8 cellular contexts compared by ENCODE assay signal in genomic region chr1:150568567-150568966, GRCh38. TPM values are rescaled to one million over a fixed set of nuclear protein-coding genes. Genes with fewer than 3 reads are reported as not detected.
DNase-seq lines count a peak whose midpoint lies in the region; ATAC-seq and TF ChIP-seq lines count a peak whose summit lies in the region.

No MANE protein-coding gene starts in this region.

- no peaks in the 10 kb centered on the region for H3K9me3 ChIP-seq in WERI-Rb-1 (ENCODE audit: severe bottlenecking)
- no peaks in the 10 kb centered on the region for H3K9me3 ChIP-seq in right cardiac atrium (ENCODE audit: control insufficient read depth, low read length)
- H3K9me3 ChIP-seq in smooth muscle cell (replicated peaks; ENCODE audit: low read depth), result no peaks in the 10 kb centered on the region

- peaks cover 59% of the 10 kb centered on the region for H3K27me3 Mint-ChIP-seq in GM23338 (ENCODE audit: insufficient read depth, low read depth, poor library complexity)

- TF ChIP-seq CTCF in GM23338 (conservative IDR thresholded peaks at IDR 0.05; ENCODE audit: low read depth in 2 of 2) (no peak), WERI-Rb-1 (IDR thresholded peaks at IDR 0.05; ENCODE audit: low read depth, low read length) (no peak), smooth muscle cell (IDR thresholded peaks at IDR 0.05; ENCODE audit: borderline replicate concordance, insufficient read depth, poor library complexity, severe bottlenecking) (no peak)

- peaks cover 39% of the 10 kb centered on the region for H3F3A ChIP-seq in GM23338 (replicated peaks; ENCODE audit: low read depth)
- H3F3A ChIP-seq in smooth muscle cell (ENCODE audit: low read depth), result peaks cover 64% of the 10 kb centered on the region

- intact Hi-C loops in right cardiac atrium (cut with DNase I), result loop anchor here in 1 of 4 donors (10.0 kb wide), 1 partner anchor 56 kb away; the partner anchor contains the start of gene ENSA

- H3K4me1 Mint-ChIP-seq in GM23338, result peaks cover 66% of the 10 kb centered on the region

- H3K27me3 ChIP-seq in GM23338 (ENCODE audit: insufficient read depth), result no peaks in the 10 kb centered on the region
- H3K27me3 ChIP-seq in WERI-Rb-1 (ENCODE audit: insufficient read depth, low read depth, severe bottlenecking), result no peaks in the 10 kb centered on the region
- no peaks in the 10 kb centered on the region for H3K27me3 ChIP-seq in right cardiac atrium (ENCODE audit: control insufficient read depth, insufficient read depth)
- H3K27me3 ChIP-seq in smooth muscle cell (ENCODE audit: low read depth), result no peaks in the 10 kb centered on the region

- no peaks in the 10 kb centered on the region for H3K9me3 Mint-ChIP-seq in GM23338

- H3K4me3 ChIP-seq in GM23338, result peak overlapping the region; percentile 31
- H3K4me3 ChIP-seq in WERI-Rb-1 (ENCODE audit: low read depth, low read length), result no peak overlapping the region
- H3K4me3 ChIP-seq in right cardiac atrium (ENCODE audit: low read length), result no peak overlapping the region
- H3K4me3 ChIP-seq in smooth muscle cell, result peak overlapping the region; percentile 34

- ATAC-seq in GM23338 (peak; percentile 1; the same call in 2 of the 3 replicates), right cardiac atrium (peak in 1 of 2 donors; percentile 6), GM19035 (IDR thresholded peaks at IDR 0.05; ENCODE audit: unreplicated experiment) (no peak)

- H3K27ac ChIP-seq in GM23338 (ENCODE audit: low read depth) (peak overlapping the region; percentile 100), WERI-Rb-1 (peak overlapping the region; percentile 35; the same call in 1 of the 2 replicates), right cardiac atrium (ENCODE audit: low read length) (peak overlapping the region; percentile 93), smooth muscle cell (ENCODE audit: low read depth) (peak overlapping the region; percentile 96)

- H3K79me2 ChIP-seq in GM23338 (replicated peaks; ENCODE audit: insufficient read depth) (peaks cover 58% of the 10 kb centered on the region), smooth muscle cell (ENCODE audit: low read depth) (peaks cover 60% of the 10 kb centered on the region)

- H3K4me2 ChIP-seq in GM23338, result peak overlapping the region; percentile 58
- H3K4me2 ChIP-seq in smooth muscle cell, result peak overlapping the region; percentile 78

- H3K4me3 Mint-ChIP-seq in GM23338, result peak overlapping the region; percentile 61

- peak overlapping the region; percentile 97 for H3K27ac Mint-ChIP-seq in GM23338

- H4K20me1 ChIP-seq in GM23338 (replicated peaks; ENCODE audit: insufficient read depth) (peaks cover 6% of the 10 kb centered on the region; the same call in 1 of the 2 replicates), smooth muscle cell (ENCODE audit: low read depth) (peaks cover 62% of the 10 kb centered on the region)

- H3K4me1 ChIP-seq in GM23338 (ENCODE audit: insufficient read depth) (peaks cover 36% of the 10 kb centered on the region), right cardiac atrium (ENCODE audit: control insufficient read depth, insufficient read depth, low read length) (peaks cover 30% of the 10 kb centered on the region), smooth muscle cell (ENCODE audit: low read depth) (peaks cover 50% of the 10 kb centered on the region)

- DNase-seq in GM23338 (ENCODE audit: low spot score) (no peak), WERI-Rb-1 (no peak), right cardiac atrium (no peak), smooth muscle cell (lab: John Stamatoyannopoulos, UW; ENCODE audit: unreplicated experiment) (no peak), DMS79 (lab: John Stamatoyannopoulos, UW) (no peak), DMS153 treated with DMSO at 0.1 percent for 48 hours (lab: John Stamatoyannopoulos, UW; ENCODE audit: unreplicated experiment) (no peak), NCI-H1436 (lab: John Stamatoyannopoulos, UW) (no peak)

- H3K36me3 Mint-ChIP-seq in GM23338 (ENCODE audit: low read depth), result peaks cover 42% of the 10 kb centered on the region

- H3K9ac ChIP-seq in smooth muscle cell (ENCODE audit: low read depth), result peak overlapping the region; percentile 47

- H3K9me2 ChIP-seq in GM23338 (ENCODE audit: insufficient read depth), result no peaks in the 10 kb centered on the region

- peaks cover 8% of the 10 kb centered on the region for H3K36me3 ChIP-seq in GM23338 (ENCODE audit: insufficient read depth)
- H3K36me3 ChIP-seq in WERI-Rb-1, result peaks cover 17% of the 10 kb centered on the region
- H3K36me3 ChIP-seq in smooth muscle cell (ENCODE audit: low read depth), result peaks cover under 1% of the 10 kb centered on the region

- H2AFZ ChIP-seq in GM23338, result no peak overlapping the region
- H2AFZ ChIP-seq in smooth muscle cell (ENCODE audit: low read depth), result no peak overlapping the region

TF ChIP-seq in GM23338, 12 proteins besides CTCF, POLR2A, EP300 and RAD21 (continues in another document):
- no peak for TF ChIP-seq POLR2AphosphoS5 (IDR thresholded peaks at IDR 0.05; ENCODE audit: low read depth)
- TF ChIP-seq ZNF462 (CRISPR knock-in tag; IDR thresholded peaks at IDR 0.05), result no peak
- TF ChIP-seq STAT1 (IDR thresholded peaks at IDR 0.05; ENCODE audit: unreplicated experiment), result no peak
- no peak for TF ChIP-seq EZH2phosphoT487 (IDR thresholded peaks at IDR 0.05; ENCODE audit: unreplicated experiment)

RNA-seq across cellular contexts. Expression of gene MCL1, which starts 10.8 kb away (rescaled TPM):
- 237 and 244 TPM in 2 replicates for total RNA-seq in GM23338 (2014; rRNA removed; shearing (Covaris generic))
- polyA plus RNA-seq in GM23338 (2016; fragmentation: Nextera tagmentation; extraction: Ambion mirVana), result 46.7 and 55.3 TPM in 2 replicates
- 100 to 1,000 TPM in 1 of 4 donors, 10 to 100 TPM in 3; 65.5 to 130 (median 80.2) TPM for total RNA-seq in right cardiac atrium
- 78.7 TPM for polyA plus RNA-seq in right cardiac atrium
- total RNA-seq in smooth muscle cell, result 519 and 630 TPM in 2 replicates
- polyA plus RNA-seq in smooth muscle cell, result 224 and 247 TPM in 2 replicates

RNA-seq across cellular contexts. Expression of gene ADAMTSL4, which starts 19.4 kb away (rescaled TPM):
- total RNA-seq in GM23338 (2014; rRNA removed; shearing (Covaris generic)), result 3.6 and 5.3 TPM in 2 replicates
- 4.6 and 5.8 TPM in 2 replicates for polyA plus RNA-seq in GM23338 (2016; fragmentation: Nextera tagmentation; extraction: Ambion mirVana)
- total RNA-seq in right cardiac atrium, result 10 to 100 TPM; 22.6 to 57.0 (median 37.2) TPM
- 26.3 TPM for polyA plus RNA-seq in right cardiac atrium
- 2.4 and 6.4 TPM in 2 replicates for total RNA-seq in smooth muscle cell
- polyA plus RNA-seq in smooth muscle cell, result 8.4 and 20.8 TPM in 2 replicates

RNA-seq across cellular contexts. Expression of gene FALEC, which starts 53.0 kb away (rescaled TPM):
- total RNA-seq in GM23338 (2014; rRNA removed; shearing (Covaris generic)), result not detected in 2 replicates
- 1.7 and 2.6 TPM in 2 replicates for polyA plus RNA-seq in GM23338 (2016; fragmentation: Nextera tagmentation; extraction: Ambion mirVana)
- total RNA-seq in right cardiac atrium, result under 1 TPM in 2 of 4 donors, not detected in 2; 0.60 to 0.70 TPM
- not detected for polyA plus RNA-seq in right cardiac atrium
- not detected in 2 replicates for total RNA-seq in smooth muscle cell
- polyA plus RNA-seq in smooth muscle cell, result 0.62 and 1.2 TPM in 2 replicates

Comparison
In these comparisons a context has a peak if more than half of its experiments do, and no peak if none do; other contexts are left out.
1. H3K27ac ChIP-seq: peak in every context shown above with its lines; median percentile 100 in GM23338; 96 in smooth muscle cell; 93 in right cardiac atrium; 35 in WERI-Rb-1.
2. H3K4me3 ChIP-seq: peak in GM23338 (single experiment) and smooth muscle cell (single experiment); none in WERI-Rb-1 (single experiment) and right cardiac atrium (single experiment).